Comparison of ENCODE assay signal across 1 cellular context in the genomic region with DNA sequence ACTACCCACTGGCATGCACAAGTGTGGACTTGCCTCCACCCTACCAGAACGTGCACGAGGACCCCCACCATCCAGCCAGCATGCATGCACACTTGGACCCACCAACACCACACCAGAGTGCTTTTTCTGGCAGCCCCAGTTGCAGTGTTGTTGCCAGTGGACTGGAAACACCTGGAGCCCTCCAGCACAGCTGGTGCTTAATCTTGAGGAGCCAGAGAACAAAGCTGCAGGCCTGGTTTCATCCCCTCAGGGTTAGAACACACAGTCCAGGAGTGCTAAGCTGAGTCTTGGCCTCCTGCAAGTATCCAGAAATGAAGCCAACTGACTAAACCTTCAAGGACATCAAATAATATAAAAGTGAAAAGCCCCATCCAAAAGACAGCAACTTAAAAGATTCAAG.
TF ChIP-seq lines count a peak whose summit lies in the region.

No MANE protein-coding gene starts in this region.

TF ChIP-seq in IMR-90, 13 proteins besides CTCF, POLR2A, EP300 and RAD21:
- no peak for TF ChIP-seq CEBPB (IDR thresholded peaks at IDR 0.05; ENCODE audit: low read depth, low read length)
- no peak for TF ChIP-seq MAFK (IDR thresholded peaks at IDR 0.05; ENCODE audit: low read depth, low read length)
- no peak for TF ChIP-seq SMC3 (IDR thresholded peaks at IDR 0.05; ENCODE audit: low read depth, low read length)
